Comparison of ENCODE assay signal across 15 cellular contexts in genomic region chr2:69989422-69990128, GRCh38.
"Had no signal": no experiment of that assay in that cellular context is flagged by ENCODE, and none has a peak within 500 bp of the region (broad histone marks: within the 10 kb centered on the region; RNA-seq: fewer than 3 reads in every experiment).

No MANE protein-coding gene starts in this region.

- H3K27ac ChIP-seq: body of pancreas, heart right ventricle, upper lobe of left lung had no signal

- DNase-seq: activated CD4-positive, alpha-beta T cell treated with anti-CD3 and anti-CD28 coated beads, Interleukin-2, amount 50 U/mL, for 1 hour; activated CD8-positive, alpha-beta memory T cell treated with anti-CD3 and anti-CD28 coated beads for 24 hours; activated gamma-delta T cell treated with Interleukin-2 at 50 U/mL for 16 hours; amygdala; body of pancreas; central memory CD4-positive, alpha-beta T cell; cortex of kidney; effector CD4-positive, alpha-beta T cell; heart right ventricle; retina; stimulated activated CD4-positive, alpha-beta T cell treated with anti-CD3 and anti-CD28 coated beads, Interleukin-4, amount 100 ng/mL, for 24 hours; stimulated activated naive CD8-positive, alpha-beta T cell treated with anti-CD3 and anti-CD28 coated beads, Interleukin-15, Interleukin-2, amounts not matched to agents 100 U/mL and 50 U/mL, for 24 hours had no signal

- H3K27me3 ChIP-seq: body of pancreas, heart right ventricle, upper lobe of left lung had no signal

- H3K4me3 ChIP-seq: body of pancreas, heart right ventricle, upper lobe of left lung had no signal

- FAIRE-seq: frontal cortex had no signal

- H3K4me1 ChIP-seq: body of pancreas had no signal

- ATAC-seq: body of pancreas; heart right ventricle; naive thymus-derived CD8-positive, alpha-beta T cell; stimulated activated naive CD8-positive, alpha-beta T cell treated with anti-CD3 and anti-CD28 coated beads, Interleukin-15, Interleukin-2, amounts not matched to agents 100 U/mL and 50 U/mL, for 24 hours had no signal

- H3K9me3 ChIP-seq: body of pancreas, heart right ventricle, upper lobe of left lung had no signal
